Comparison of ENCODE assay signal across 30 cellular contexts in genomic region chr1:3604997-3605823, GRCh38. TPM values are rescaled to one million over a fixed set of nuclear protein-coding genes. Genes with fewer than 3 reads are reported as not detected.
"Had no signal": no experiment of that assay in that cellular context is flagged by ENCODE, and none has a peak within 500 bp of the region (broad histone marks: within the 10 kb centered on the region; RNA-seq: fewer than 3 reads in every experiment).

No MANE protein-coding gene starts in this region.

- H3K27ac Mint-ChIP-seq: activated CD4-positive, alpha-beta memory T cell treated with anti-CD3 and anti-CD28 coated beads, Interleukin-2, amount 10 ng/mL, durations not matched to agents 7 days and 5 days; activated CD4-positive, alpha-beta T cell treated with anti-CD3 and anti-CD28 coated beads, Interleukin-2, amount 10 ng/mL, durations not matched to agents 24 days and 14 days; activated T-helper 17 cell treated with anti-CD3 and anti-CD28 coated beads, Interleukin-2, amount 50 U/mL, for 72 hours; effector memory CD8-positive, alpha-beta T cell; immature natural killer cell; mesothelial cell of epicardium; naive B cell had no signal

- H3K27me3 ChIP-seq: brain microvascular endothelial cell had no signal

- H3K9me3 ChIP-seq: gastroesophageal sphincter, spleen, tibial nerve had no signal

- H3K4me3 ChIP-seq: gastroesophageal sphincter, spleen, tibial nerve had no signal

- H3K27ac ChIP-seq: brain microvascular endothelial cell, gastroesophageal sphincter, spleen, tibial nerve had no signal

- H3K27me3 Mint-ChIP-seq: activated T-helper 17 cell treated with anti-CD3 and anti-CD28 coated beads, Interleukin-2, amount 50 U/mL, for 72 hours; effector memory CD8-positive, alpha-beta T cell had no signal

- ATAC-seq: activated T-cell treated with anti-CD3 and anti-CD28 coated beads, Interleukin-2, amount 50 U/mL, for 4 hours; activated T-helper 17 cell treated with anti-CD3 and anti-CD28 coated beads, Interleukin-2, amount 50 U/mL, for 72 hours; effector memory CD8-positive, alpha-beta T cell; gastroesophageal sphincter; left colon; right cardiac atrium had no signal

- H3K36me3 ChIP-seq: brain microvascular endothelial cell, gastroesophageal sphincter, spleen, tibial nerve had no signal

- H3K9me3 Mint-ChIP-seq: activated CD4-positive, alpha-beta memory T cell treated with anti-CD3 and anti-CD28 coated beads, Interleukin-2, amount 10 ng/mL, durations not matched to agents 7 days and 5 days; activated CD4-positive, alpha-beta T cell treated with anti-CD3 and anti-CD28 coated beads, Interleukin-2, amount 10 ng/mL, durations not matched to agents 24 days and 14 days; activated T-cell treated with anti-CD3 and anti-CD28 coated beads, Interleukin-2, amount 50 U/mL, for 4 hours; activated T-helper 17 cell treated with anti-CD3 and anti-CD28 coated beads, Interleukin-2, amount 50 U/mL, for 72 hours; effector memory CD8-positive, alpha-beta T cell; immature natural killer cell; mesothelial cell of epicardium; naive B cell had no signal

- DNase-seq: activated CD4-positive, alpha-beta memory T cell treated with anti-CD3 and anti-CD28 coated beads, Interleukin-2, amount 10 ng/mL, durations not matched to agents 7 days and 5 days; activated CD4-positive, alpha-beta T cell treated with anti-CD3 and anti-CD28 coated beads, Interleukin-2, amount 10 ng/mL, durations not matched to agents 24 days and 14 days; activated CD4-positive, CD25-positive, alpha-beta regulatory T cell treated with anti-CD3 and anti-CD28 coated beads, Interleukin-2, amount 50 U/mL, for 72 hours; activated CD8-positive, alpha-beta memory T cell treated with anti-CD3 and anti-CD28 coated beads, Interleukin-2, amount 50 U/mL, for 48 hours; activated gamma-delta T cell treated with Interleukin-2 at 50 U/mL for 16 hours; activated naive CD4-positive, alpha-beta T cell treated with anti-CD3 and anti-CD28 coated beads, Interleukin-2, amount 50 U/mL, for 16 hours; activated T-cell treated with anti-CD3 and anti-CD28 coated beads, Interleukin-2, amount 50 U/mL, for 4 hours; amniotic stem cell; brain microvascular endothelial cell; caudate nucleus; cortex of kidney; effector memory CD8-positive, alpha-beta T cell; head of caudate nucleus; hypothalamus; immature natural killer cell; kidney; left colon; naive B cell; nucleus accumbens; spleen; stimulated activated naive CD4-positive, alpha-beta T cell treated with Interleukin-2 at 50 U/mL for 16 hours; T-helper 2 cell had no signal

- H3K36me3 Mint-ChIP-seq: immature natural killer cell, naive B cell had no signal

- H3K4me3 Mint-ChIP-seq: activated CD4-positive, alpha-beta memory T cell treated with anti-CD3 and anti-CD28 coated beads, Interleukin-2, amount 10 ng/mL, durations not matched to agents 7 days and 5 days; activated CD4-positive, alpha-beta T cell treated with anti-CD3 and anti-CD28 coated beads, Interleukin-2, amount 10 ng/mL, durations not matched to agents 24 days and 14 days; activated T-cell treated with anti-CD3 and anti-CD28 coated beads, Interleukin-2, amount 50 U/mL, for 4 hours; activated T-helper 17 cell treated with anti-CD3 and anti-CD28 coated beads, Interleukin-2, amount 50 U/mL, for 72 hours; effector memory CD8-positive, alpha-beta T cell; immature natural killer cell; mesothelial cell of epicardium; naive B cell had no signal

- H3K4me1 Mint-ChIP-seq: activated CD4-positive, alpha-beta memory T cell treated with anti-CD3 and anti-CD28 coated beads, Interleukin-2, amount 10 ng/mL, durations not matched to agents 7 days and 5 days; activated CD4-positive, alpha-beta T cell treated with anti-CD3 and anti-CD28 coated beads, Interleukin-2, amount 10 ng/mL, durations not matched to agents 24 days and 14 days; activated T-helper 17 cell treated with anti-CD3 and anti-CD28 coated beads, Interleukin-2, amount 50 U/mL, for 72 hours; naive B cell had no signal

RNA-seq across cellular contexts. Expression of gene TP73, which starts 47.1 kb away (rescaled TPM):
- total RNA-seq: fibroblast of lung, fibroblast of villous mesenchyme had no signal
- polyA plus RNA-seq: fibroblast of lung, immature natural killer cell, neural cell had no signal
